ENCODE assay signal across 16 cellular contexts in the genomic region with DNA sequence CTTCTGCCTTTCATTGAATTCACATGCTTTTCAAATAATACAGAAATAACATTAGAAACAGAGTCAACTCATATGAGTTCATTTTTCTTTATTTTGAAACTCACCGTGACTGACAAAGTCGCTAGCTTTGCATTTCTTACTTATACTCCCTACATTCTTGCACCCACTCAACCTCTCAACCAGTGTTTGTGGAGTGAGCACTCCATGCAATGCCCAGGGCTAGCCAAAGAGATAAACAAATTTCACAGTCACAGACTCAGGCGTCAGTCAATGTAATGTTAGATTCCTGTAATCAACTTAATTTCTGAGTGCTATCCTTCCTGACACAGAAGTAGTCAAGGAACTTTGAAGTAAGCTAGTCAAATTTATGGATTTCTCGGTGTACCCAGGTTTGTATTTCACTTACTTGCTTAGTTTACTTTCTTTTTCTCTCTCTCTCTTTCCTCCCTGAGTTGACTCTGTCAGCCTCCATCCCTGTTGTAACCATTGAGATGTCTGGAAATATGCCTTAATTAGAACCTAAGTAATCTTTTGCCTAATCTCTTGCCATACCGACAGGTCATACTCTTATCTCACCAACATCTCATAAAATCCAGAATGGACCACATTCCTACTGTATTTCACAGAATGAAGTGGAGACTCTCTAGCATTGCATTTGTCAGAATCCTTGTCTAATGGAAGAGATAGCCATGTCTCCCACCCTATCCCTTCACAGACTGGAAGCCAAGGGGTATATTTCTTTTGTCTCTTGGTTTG.
A peak's percentile ranks its signal among the peaks of the same experiment; 100 is the strongest.
DNase-seq lines count a peak whose midpoint lies in the region; ATAC-seq lines count a peak whose summit lies in the region.
"Had no signal": no experiment of that assay in that cellular context is flagged by ENCODE, and none has a peak within 500 bp of the region (broad histone marks: within the 10 kb centered on the region; RNA-seq: fewer than 3 reads in every experiment).

No MANE protein-coding gene starts in this region.

- H3K4me3 ChIP-seq in trophoblast cell (ENCODE audit: low read depth, low read length) = no peak overlapping the region
- H3K4me3 ChIP-seq: GM23248 had no signal

- H3K4me2 ChIP-seq in trophoblast cell (ENCODE audit: low read length) = no peak overlapping the region

- no peak overlapping the region for H3K23ac ChIP-seq in trophoblast cell (ENCODE audit: low read length)

- H3K27ac ChIP-seq in trophoblast cell (ENCODE audit: low read depth, low read length) = no peak overlapping the region
- H3K27ac ChIP-seq: GM23248 had no signal

- H3K4ac ChIP-seq in trophoblast cell (ENCODE audit: low read depth, low read length) = no peak overlapping the region

- no CpG with 5 or more reads among the region's 5 CpGs for WGBS in trophoblast cell (ENCODE audit: extremely low coverage, insufficient coverage, insufficient read length)

- no peaks in the 10 kb centered on the region for H3K27me3 ChIP-seq in trophoblast cell (ENCODE audit: insufficient read depth, low read length)

- ATAC-seq in GM18498 (IDR thresholded peaks at IDR 0.05; ENCODE audit: unreplicated experiment) (no peak), GM19035 (IDR thresholded peaks at IDR 0.05; ENCODE audit: unreplicated experiment) (no peak)

- H3K4me1 ChIP-seq in trophoblast cell (ENCODE audit: control insufficient read depth in 1 of 2, insufficient read depth in 2 of 2, low read length in 2 of 2) = peaks cover 0 to 2% of the 10 kb centered on the region in 2 experiments

- H2BK120ac ChIP-seq in trophoblast cell (ENCODE audit: insufficient read depth, low read length, poor library complexity) = no peak overlapping the region

- H2AFZ ChIP-seq in trophoblast cell (ENCODE audit: insufficient read depth, low read length, poor library complexity) = no peak overlapping the region
- H2AFZ ChIP-seq: GM23248 had no signal

- H3K36me3 ChIP-seq in trophoblast cell (ENCODE audit: control insufficient read depth in 1 of 2, insufficient read depth in 2 of 2, low read length in 2 of 2) = no peaks in the 10 kb centered on the region

- no peaks in the 10 kb centered on the region for H3K9me3 ChIP-seq in trophoblast cell (ENCODE audit: insufficient read depth, low read depth, low read length)

- H4K91ac ChIP-seq in trophoblast cell (ENCODE audit: low read depth, low read length) = no peak overlapping the region

- no peak overlapping the region for H4K12ac ChIP-seq in trophoblast cell (ENCODE audit: low read depth, low read length)

- peak; percentile 44 for DNase-seq in EH (ENCODE audit: low read depth)
- peak; percentile 2 for DNase-seq in NCI-H226
- peak; percentile 36 for DNase-seq in left kidney (ENCODE audit: low read depth, low spot score)
- peak; percentile 16 to 61 for DNase-seq in trophoblast cell
- DNase-seq in stimulated activated CD4-positive, alpha-beta T cell treated with anti-CD3 and anti-CD28 coated beads, Interleukin-1b, Interleukin-23, amount 100 ng/mL, for 48 hours = no peak
- no peak for DNase-seq in AG20443 (ENCODE audit: low spot score)
- DNase-seq: AML-193, GM23248, HCEC 1CT, KBM-7, NCI-H1436, NCI-H2029, NCI-H2171, NCI-H748 treated with DMSO at 0.1 percent for 48 hours had no signal

- H4K8ac ChIP-seq in trophoblast cell (ENCODE audit: low read depth, low read length) = no peak overlapping the region

- H2BK5ac ChIP-seq in trophoblast cell (ENCODE audit: low read depth, low read length, poor library complexity) = no peak overlapping the region

- no peak overlapping the region for H3K9ac ChIP-seq in trophoblast cell (ENCODE audit: low read length)
- H3K9ac ChIP-seq: GM23248 had no signal

- no peak overlapping the region for H2BK12ac ChIP-seq in trophoblast cell (ENCODE audit: low read length)

- no peak overlapping the region for H3K18ac ChIP-seq in trophoblast cell (ENCODE audit: low read length)

- no peak overlapping the region for H2AK5ac ChIP-seq in trophoblast cell (ENCODE audit: low read length)

- peaks cover 2% of the 10 kb centered on the region for H3K79me1 ChIP-seq in trophoblast cell (ENCODE audit: low read length)

- no peak overlapping the region for H3K14ac ChIP-seq in trophoblast cell (ENCODE audit: low read length)

- no peaks in the 10 kb centered on the region for H3K79me2 ChIP-seq in trophoblast cell (ENCODE audit: control insufficient read depth, insufficient read depth, low read length, poor library complexity)

Comparison
In these comparisons a context has a peak if more than half of its experiments do, and no peak if none do; other contexts are left out.
1. DNase-seq: peak in EH (single experiment), NCI-H226 (single experiment), left kidney (single experiment) and trophoblast cell (2 of 2); none in stimulated activated CD4-positive, alpha-beta T cell treated with anti-CD3 and anti-CD28 coated beads, Interleukin-1b, Interleukin-23, amount 100 ng/mL, for 48 hours (single experiment) and AG20443 (single experiment).